8 cellular contexts compared by ENCODE assay signal in genomic region chr18:6885992-6886823, GRCh38.
DNase-seq lines count a peak whose midpoint lies in the region; ATAC-seq and TF ChIP-seq lines count a peak whose summit lies in the region.

No MANE protein-coding gene starts in this region.

- in situ Hi-C loops in gastrocnemius medialis (cut with MboI; ENCODE audit: low sequenced_read_pairs in 4 of 4), result loop anchor here (10.0 to 25.0 kb wide), 5 partner anchors 161 to 1011 kb away; partner anchors contain the start of genes TMEM200C (in 2 of the 4) and ARHGAP28 (in 1 of the 4)

- H3K36me3 ChIP-seq in ascending aorta (no peaks in the 10 kb centered on the region), gastrocnemius medialis (peaks cover 0 to 15% of the 10 kb centered on the region in 2 donors)

- TF ChIP-seq POLR2A in gastrocnemius medialis (IDR thresholded peaks at IDR 0.05), result no peak

- H3K4me3 ChIP-seq in AG10803 (ENCODE audit: low read length) (no peak overlapping the region), ascending aorta (no peak overlapping the region), gastrocnemius medialis (no peak overlapping the region)

- H3K4me1 ChIP-seq in ascending aorta (no peaks in the 10 kb centered on the region), gastrocnemius medialis (peaks cover 0 to 5% of the 10 kb centered on the region in 2 donors)

- no peak overlapping the region for H3K27ac ChIP-seq in ascending aorta
- no peak overlapping the region for H3K27ac ChIP-seq in gastrocnemius medialis

- TF ChIP-seq CTCF in AG10803 (conservative IDR thresholded peaks at IDR 0.05; ENCODE audit: low read length) (peak; percentile 80), ascending aorta (IDR thresholded peaks at IDR 0.05) (peak; percentile 27 to 56 (median 37)), gastrocnemius medialis (IDR thresholded peaks at IDR 0.05 in 4 of 5, conservative IDR thresholded peaks at IDR 0.05 in 1 of 5) (peak; percentile 54 to 75 (median 70))

- DNase-seq in AG10803 (ENCODE audit: low read depth) (peak; percentile 59), NCI-H2171 treated with DMSO at 0.1 percent for 48 hours (lab: John Stamatoyannopoulos, UW) (peak; percentile 69), ascending aorta (ENCODE audit: low spot score in 2 of 2) (no peak), hepatic stellate cell (ENCODE audit: low spot score) (peak; percentile 42), gastrocnemius medialis (peak in 1 of 2 donors; percentile 15)

- intact Hi-C loops in ascending aorta (cut with DNase I) (loop anchor here (5.0 to 10.0 kb wide), 2 partner anchors 341 to 1009 kb away; no protein-coding TSS in a partner anchor), gastrocnemius medialis (cut with DNase I; ENCODE audit: low total_unique reads) (loop anchor here (1.0 kb wide), 1 partner anchor 343 kb away; no protein-coding TSS in a partner anchor)

- ATAC-seq in GM18867 (IDR thresholded peaks at IDR 0.05; ENCODE audit: unreplicated experiment), result peak; percentile 62
- peak; percentile 56 to 76 for ATAC-seq in gastrocnemius medialis
- ATAC-seq in GM21737 (IDR thresholded peaks at IDR 0.05; ENCODE audit: unreplicated experiment), result no peak
- ATAC-seq in GM18498 (IDR thresholded peaks at IDR 0.05; ENCODE audit: unreplicated experiment), result no peak

- H3K27me3 ChIP-seq in ascending aorta (no peaks in the 10 kb centered on the region), gastrocnemius medialis (no peaks in the 10 kb centered on the region)

- H3K9me3 ChIP-seq in ascending aorta (no peaks in the 10 kb centered on the region), gastrocnemius medialis (no peaks in the 10 kb centered on the region)

Comparison
In these comparisons a context has a peak if more than half of its experiments do, and no peak if none do; other contexts are left out.
1. DNase-seq: peak in AG10803 (single experiment), NCI-H2171 treated with DMSO at 0.1 percent for 48 hours (single experiment) and hepatic stellate cell (single experiment); none in ascending aorta (0 of 2).
2. ATAC-seq: peak in GM18867 (single experiment) and gastrocnemius medialis (2 of 2); none in GM21737 (single experiment) and GM18498 (single experiment).
3. Peak in every context shown above with its lines, with median percentiles within 50 percentile points of each other: CTCF ChIP-seq.